8 cellular contexts compared by ENCODE assay signal in genomic region chr5:76818844-76819831, GRCh38. TPM values are rescaled to one million over a fixed set of nuclear protein-coding genes. Genes with fewer than 3 reads are reported as not detected.
DNase-seq lines count a peak whose midpoint lies in the region; ATAC-seq and TF ChIP-seq lines count a peak whose summit lies in the region.

TSS of gene F2RL1 (plus strand) at chr5:76819030. CDS start at chr5:76819183, 153 bp downstream.

- no peak for TF ChIP-seq CTCF in lower leg skin (IDR thresholded peaks at IDR 0.05)

- WGBS in lower leg skin, 2 donors = 2% methylated on average over 50 to 62 of the region's 72 CpGs

- no peak for TF ChIP-seq POLR2A in lower leg skin (IDR thresholded peaks at IDR 0.05)

- ATAC-seq in GM19397 (IDR thresholded peaks at IDR 0.05; ENCODE audit: unreplicated experiment) = no peak

- DNase-seq in COLO668 (lab: John Stamatoyannopoulos, UW; ENCODE audit: unreplicated experiment) = peak; percentile 81
- peak; percentile 16 for DNase-seq in NCI-H146 treated with DMSO at 0.1 percent for 48 hours (lab: John Stamatoyannopoulos, UW; ENCODE audit: unreplicated experiment)
- peak; percentile 10 to 17 for DNase-seq in activated CD4-positive, alpha-beta T cell treated with anti-CD3 and anti-CD28 coated beads, Interleukin-2, amount 50 U/mL, for 24 hours (ENCODE audit: low read depth in 1 of 2, low spot score in 1 of 2)
- peak; percentile 87 for DNase-seq in ecto neural progenitor cell (ENCODE audit: low spot score)
- DNase-seq in lower leg skin (ENCODE audit: low spot score in 2 of 2) = peak; percentile 63 to 90
- peak; percentile 37 for DNase-seq in stimulated activated CD4-positive, alpha-beta T cell treated with anti-CD3 and anti-CD28 coated beads, Interleukin-4, amount 100 ng/mL, for 24 hours
- DNase-seq in SK-N-DZ (ENCODE audit: low spot score) = no peak

- intact Hi-C loops in lower leg skin (cut with DNase I; ENCODE audit: low total_unique reads) = no loop called here

- peak within 1 kb of the TSS; percentile 49 for H3K4me3 ChIP-seq in lower leg skin (ENCODE audit: low read depth, poor library complexity, severe bottlenecking)

RNA-seq across cellular contexts. Expression of gene F2RL1, which starts in this region (rescaled TPM):
- 10 to 100 TPM; 58.1 to 87.1 (median 66.3) TPM for total RNA-seq in lower leg skin
- polyA plus RNA-seq in SK-N-DZ (2014; cell fraction: cytosol; rRNA removed) = not detected in 2 replicates
- not detected in 2 replicates for polyA plus RNA-seq in SK-N-DZ (2014; cell fraction: nucleus; rRNA removed)
